ENCODE assay signal across 18 cellular contexts in genomic region chr4:72448231-72448630, GRCh38.
DNase-seq lines count a peak whose midpoint lies in the region; ATAC-seq, FAIRE-seq and TF ChIP-seq lines count a peak whose summit lies in the region.
"Had no signal": no experiment of that assay in that cellular context is flagged by ENCODE, and none has a peak within 500 bp of the region (broad histone marks: within the 10 kb centered on the region; RNA-seq: fewer than 3 reads in every experiment).

No MANE protein-coding gene starts in this region.

- H3K27me3 ChIP-seq in GM23248 (replicated peaks; ENCODE audit: insufficient read depth) (no peaks in the 10 kb centered on the region), PC-3 (ENCODE audit: low read length) (no peaks in the 10 kb centered on the region), bronchial epithelial cell (ENCODE audit: control insufficient read depth, insufficient read depth, low read length) (no peaks in the 10 kb centered on the region)

- peak; percentile 10 for DNase-seq in GM23248
- peak; percentile 27 for DNase-seq in PC-3
- peak; percentile 63 for DNase-seq in bronchial epithelial cell (ENCODE audit: low read depth)
- peak; percentile 15 for DNase-seq in kidney tubule cell (ENCODE audit: low spot score)
- no peak for DNase-seq in T-helper 9 cell
- DNase-seq in activated naive CD4-positive, alpha-beta T cell (lab: John Stamatoyannopoulos, UW): no peak
- no peak for DNase-seq in stimulated activated CD4-positive, alpha-beta T cell treated with anti-CD3 and anti-CD28 coated beads, Interleukin-15, amount 100 ng/mL, for 24 hours
- DNase-seq: C1 segment of cervical spinal cord; Calu3; CD4-positive, alpha-beta memory T cell; COR-L47; DMS53; DMS79 treated with DMSO at 0.1 percent for 48 hours; GF-D8; H7; HCEC 1CT had no signal

- H3K9me2 ChIP-seq in GM23248 (ENCODE audit: insufficient read depth) (no peaks in the 10 kb centered on the region), PC-3 (replicated peaks; ENCODE audit: low read length) (no peaks in the 10 kb centered on the region)

- H4K20me1 ChIP-seq in GM23248 (ENCODE audit: insufficient read depth) (no peaks in the 10 kb centered on the region), PC-3 (ENCODE audit: low read length) (no peaks in the 10 kb centered on the region)

- CTCF ChIA-PET in PC-3 (lab: Charles Lee): no interaction called here

- H3K4me3 ChIP-seq in GM23248 (no peak overlapping the region), PC-3 (ENCODE audit: low read length) (no peak overlapping the region), bronchial epithelial cell (ENCODE audit: low read depth, low read length) (no peak overlapping the region)

- no peak for TF ChIP-seq CTCF in PC-3 (conservative IDR thresholded peaks at IDR 0.05; ENCODE audit: low read depth, low read length)
- TF ChIP-seq CTCF in bronchial epithelial cell (IDR thresholded peaks at IDR 0.05; ENCODE audit: insufficient read depth, low read length, severe bottlenecking): no peak

- H3K4me2 ChIP-seq in GM23248 (ENCODE audit: unreplicated experiment) (no peak overlapping the region), PC-3 (ENCODE audit: low read length) (no peak overlapping the region)

- no peak overlapping the region for H2AFZ ChIP-seq in GM23248
- no peak overlapping the region for H2AFZ ChIP-seq in PC-3 (ENCODE audit: low read length)

- H3K27ac ChIP-seq in GM23248: no peak overlapping the region
- no peak overlapping the region for H3K27ac ChIP-seq in PC-3 (ENCODE audit: low read length)

- 55 to 62% methylated on average over 4 of the region's 4 CpGs for WGBS in GM23248 (ENCODE audit: low coverage in 1 of 2, low lambda C conversion rate in 2 of 2, missing lambda C conversion rate in 2 of 2), 2 experiments

- intact Hi-C loops in PC-3 (cut with micrococcal nuclease): no loop called here

- POLR2A ChIA-PET in PC-3 (lab: Charles Lee; ENCODE audit: unreplicated experiment): no interaction called here

- peaks cover 38% of the 10 kb centered on the region for H3K4me1 ChIP-seq in GM23248 (ENCODE audit: insufficient read depth)
- H3K4me1 ChIP-seq in PC-3 (ENCODE audit: insufficient read depth, low read length): 0 out of 2 replicates have a peak, but pooled peaks cover 6% of the 10 kb centered on the region

- peak; percentile 20; the same call in 1 of the 2 replicates for ATAC-seq in PC-3

- H3K79me2 ChIP-seq in GM23248 (ENCODE audit: insufficient read depth) (no peaks in the 10 kb centered on the region), PC-3 (ENCODE audit: low read length) (no peaks in the 10 kb centered on the region)

- H3K9ac ChIP-seq in GM23248 (no peak overlapping the region), PC-3 (ENCODE audit: low read length) (no peak overlapping the region)

- BruUV-seq in PC-3 (replicated peaks; lab: Mats Ljungman, UMichigan): no TSS peak

- H3K36me3 ChIP-seq in GM23248 (ENCODE audit: low read depth) (no peaks in the 10 kb centered on the region), PC-3 (ENCODE audit: low read depth, low read length) (no peaks in the 10 kb centered on the region), bronchial epithelial cell (ENCODE audit: control insufficient read depth, insufficient read depth, low read length) (no peaks in the 10 kb centered on the region)

- H3F3A ChIP-seq in GM23248 (ENCODE audit: insufficient read depth): peaks cover 11% of the 10 kb centered on the region
- no peaks in the 10 kb centered on the region for H3F3A ChIP-seq in PC-3 (ENCODE audit: low read length, unreplicated experiment)

- FAIRE-seq in bronchial epithelial cell (lab: Jason Lieb, UNC): no peak
- FAIRE-seq: GM12892, H1 had no signal

- in situ Hi-C loops in GM23248 (cut with MboI): no loop called here

- H3K9me3 ChIP-seq in GM23248 (ENCODE audit: low read depth): no peaks in the 10 kb centered on the region
- no peaks in the 10 kb centered on the region for H3K9me3 ChIP-seq in PC-3 (ENCODE audit: low read length)

Comparison
In these comparisons a context has a peak if more than half of its experiments do, and no peak if none do; other contexts are left out.
1. DNase-seq: peak in GM23248 (single experiment), PC-3 (single experiment), bronchial epithelial cell (single experiment) and kidney tubule cell (single experiment); none in T-helper 9 cell (single experiment), activated naive CD4-positive, alpha-beta T cell (0 of 4) and stimulated activated CD4-positive, alpha-beta T cell treated with anti-CD3 and anti-CD28 coated beads, Interleukin-15, amount 100 ng/mL, for 24 hours (single experiment).